9 cellular contexts compared by ENCODE assay signal in genomic region chr20:44532248-44532980, GRCh38. TPM values are rescaled to one million over a fixed set of nuclear protein-coding genes. Genes with fewer than 3 reads are reported as not detected.
DNase-seq lines count a peak whose midpoint lies in the region; ATAC-seq, FAIRE-seq and TF ChIP-seq lines count a peak whose summit lies in the region.
"Had no signal": no experiment of that assay in that cellular context is flagged by ENCODE, and none has a peak within 500 bp of the region (broad histone marks: within the 10 kb centered on the region; RNA-seq: fewer than 3 reads in every experiment).

No MANE protein-coding gene starts in this region.

- POLR2A ChIA-PET in Panc1 (lab: Charles Lee): no interaction called here

- DNase-seq in Panc1 (ENCODE audit: low read depth, low spot score) (no peak), germinal center (ENCODE audit: low spot score) (peak; percentile 2), retina (peak; percentile 16), frontal cortex (ENCODE audit: low spot score in 2 of 2) (no peak), superior temporal gyrus (ENCODE audit: extremely low spot score) (no peak), HuH-7 (ENCODE audit: low spot score) (no peak), activated gamma-delta T cell treated with Interleukin-2 at 50 U/mL for 16 hours (no peak)

- peaks cover 6% of the 10 kb centered on the region for H3K79me2 ChIP-seq in DOHH2 (ENCODE audit: control insufficient read depth, low read length)

- ATAC-seq in Panc1: no peak

- in situ Hi-C loops in Panc1 (cut with HindIII; ENCODE audit: low pct_unique_long_range_greater_than_20kb, low sequenced_read_pairs): no loop called here

- peaks cover 6% of the 10 kb centered on the region; the same call in 1 of the 2 replicates for H3F3A ChIP-seq in DOHH2 (ENCODE audit: control insufficient read depth, insufficient read depth)

- H3K27ac ChIP-seq in DOHH2 (ENCODE audit: low read depth, low read length): no peak overlapping the region
- peak overlapping the region; percentile 88 for H3K27ac ChIP-seq in Panc1 (ENCODE audit: low read length)
- H3K27ac ChIP-seq: epithelial cell of prostate had no signal

- no peaks in the 10 kb centered on the region for H4K20me1 ChIP-seq in DOHH2 (ENCODE audit: control insufficient read depth, insufficient read depth, low read depth, low read length)

- H3K4me3 ChIP-seq in DOHH2 (ENCODE audit: low read length) (peak overlapping the region; percentile 77), Panc1 (ENCODE audit: low read depth in 2 of 2, low read length in 2 of 2) (peak overlapping the region; percentile 68 to 94)

- CTCF ChIA-PET in Panc1 (lab: Charles Lee): no interaction called here

- H3K4me1 ChIP-seq in DOHH2 (ENCODE audit: control insufficient read depth, low read length): peaks cover 37% of the 10 kb centered on the region
- peaks cover 13% of the 10 kb centered on the region for H3K4me1 ChIP-seq in Panc1 (ENCODE audit: control insufficient read depth, insufficient read depth, low read length)

- H3K9me2 ChIP-seq in DOHH2 (replicated peaks; ENCODE audit: control insufficient read depth, low read length): no peaks in the 10 kb centered on the region

- no peak for FAIRE-seq in frontal cortex (lab: Jason Lieb, UNC)

- BruUV-seq in Panc1 (replicated peaks; lab: Mats Ljungman, UMichigan): TSS peak; percentile 82

- H3K9me3 ChIP-seq in DOHH2 (ENCODE audit: control insufficient read depth, insufficient read depth, low read length) (no peaks in the 10 kb centered on the region), Panc1 (ENCODE audit: control insufficient read depth, insufficient read depth, low read depth, low read length) (no peaks in the 10 kb centered on the region)

- H3K36me3 ChIP-seq in DOHH2 (ENCODE audit: control insufficient read depth, low read length) (no peaks in the 10 kb centered on the region), Panc1 (ENCODE audit: control insufficient read depth, insufficient read depth, low read length) (no peaks in the 10 kb centered on the region)

- peak overlapping the region; percentile 71 for H3K4me2 ChIP-seq in DOHH2 (ENCODE audit: low read length)

- intact Hi-C loops in Panc1 (cut with micrococcal nuclease; ENCODE audit: unreplicated experiment): loop anchor here (10.0 kb wide), 1 partner anchor 72 kb away; no protein-coding TSS in a partner anchor

- no peak for TF ChIP-seq CTCF in DOHH2 (IDR thresholded peaks at IDR 0.05; ENCODE audit: low read depth, low read length, poor library complexity, severe bottlenecking)
- no peak for TF ChIP-seq CTCF in Panc1 (IDR thresholded peaks at IDR 0.05)

- H3K27me3 ChIP-seq in DOHH2 (ENCODE audit: control insufficient read depth, low read length) (no peaks in the 10 kb centered on the region), Panc1 (ENCODE audit: control insufficient read depth, insufficient read depth, low read length) (no peaks in the 10 kb centered on the region)

RNA-seq across cellular contexts. Expression of gene SERINC3, which starts 10.5 kb away (rescaled TPM):
- total RNA-seq in Panc1 (2021; ENCODE audit: unreplicated experiment) (76.4 TPM), frontal cortex (89.7 TPM)
- polyA plus RNA-seq in Panc1 (2012; ENCODE audit: insufficient read length): 90.5 TPM

RNA-seq across cellular contexts. Expression of gene PKIG, which starts 50.0 kb away (rescaled TPM):
- 66.3 TPM for total RNA-seq in Panc1 (2021; ENCODE audit: unreplicated experiment)
- polyA plus RNA-seq in Panc1 (2012; ENCODE audit: insufficient read length): 91.5 TPM
- total RNA-seq in frontal cortex: 32.2 TPM

RNA-seq across cellular contexts. Expression of gene TTPAL, which starts 56.7 kb away (rescaled TPM):
- 37.4 TPM for total RNA-seq in Panc1 (2021; ENCODE audit: unreplicated experiment)
- 19.1 TPM for polyA plus RNA-seq in Panc1 (2012; ENCODE audit: insufficient read length)
- 7.3 TPM for total RNA-seq in frontal cortex

Comparison
In these comparisons a context has a peak if more than half of its experiments do, and no peak if none do; other contexts are left out.
1. DNase-seq: peak in germinal center (single experiment) and retina (single experiment); none in Panc1 (single experiment), frontal cortex (0 of 2), superior temporal gyrus (single experiment), HuH-7 (single experiment) and activated gamma-delta T cell treated with Interleukin-2 at 50 U/mL for 16 hours (single experiment).